In the genomic region with DNA sequence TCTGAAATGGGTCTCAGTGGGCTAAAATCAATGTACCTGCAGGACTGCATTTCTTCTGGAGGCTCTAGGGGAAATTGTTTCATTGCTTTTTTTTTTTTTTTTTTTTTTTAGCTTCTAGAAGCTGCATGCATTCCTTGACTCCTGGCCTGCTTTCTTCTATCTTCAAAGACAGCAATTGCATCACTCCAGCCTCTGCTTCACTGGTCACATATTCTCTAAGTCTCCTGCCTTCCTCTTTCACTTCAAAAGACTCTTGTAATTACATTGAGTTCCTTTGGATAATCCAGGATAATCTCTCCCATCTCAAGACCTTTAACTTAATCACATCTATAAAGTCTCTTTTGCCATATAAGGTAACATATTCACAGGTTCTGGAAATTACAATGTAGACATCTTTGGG, we compare ENCODE assay signal across 1 cellular context.
TF ChIP-seq lines count a peak whose summit lies in the region.

No MANE protein-coding gene starts in this region.

TF ChIP-seq in GM23338, 12 proteins besides CTCF, POLR2A, EP300 and RAD21 (continued from another document):
- TF ChIP-seq ZNF462 (CRISPR knock-in tag; IDR thresholded peaks at IDR 0.05): no peak
- no peak for TF ChIP-seq STAT1 (IDR thresholded peaks at IDR 0.05; ENCODE audit: unreplicated experiment)
- TF ChIP-seq, protein P1, sequence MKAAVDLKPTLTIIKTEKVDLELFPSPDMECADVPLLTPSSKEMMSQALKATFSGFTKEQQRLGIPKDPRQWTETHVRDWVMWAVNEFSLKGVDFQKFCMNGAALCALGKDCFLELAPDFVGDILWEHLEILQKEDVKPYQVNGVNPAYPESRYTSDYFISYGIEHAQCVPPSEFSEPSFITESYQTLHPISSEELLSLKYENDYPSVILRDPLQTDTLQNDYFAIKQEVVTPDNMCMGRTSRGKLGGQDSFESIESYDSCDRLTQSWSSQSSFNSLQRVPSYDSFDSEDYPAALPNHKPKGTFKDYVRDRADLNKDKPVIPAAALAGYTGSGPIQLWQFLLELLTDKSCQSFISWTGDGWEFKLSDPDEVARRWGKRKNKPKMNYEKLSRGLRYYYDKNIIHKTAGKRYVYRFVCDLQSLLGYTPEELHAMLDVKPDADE (IDR thresholded peaks at IDR 0.05): no peak
- TF ChIP-seq, protein P2, sequence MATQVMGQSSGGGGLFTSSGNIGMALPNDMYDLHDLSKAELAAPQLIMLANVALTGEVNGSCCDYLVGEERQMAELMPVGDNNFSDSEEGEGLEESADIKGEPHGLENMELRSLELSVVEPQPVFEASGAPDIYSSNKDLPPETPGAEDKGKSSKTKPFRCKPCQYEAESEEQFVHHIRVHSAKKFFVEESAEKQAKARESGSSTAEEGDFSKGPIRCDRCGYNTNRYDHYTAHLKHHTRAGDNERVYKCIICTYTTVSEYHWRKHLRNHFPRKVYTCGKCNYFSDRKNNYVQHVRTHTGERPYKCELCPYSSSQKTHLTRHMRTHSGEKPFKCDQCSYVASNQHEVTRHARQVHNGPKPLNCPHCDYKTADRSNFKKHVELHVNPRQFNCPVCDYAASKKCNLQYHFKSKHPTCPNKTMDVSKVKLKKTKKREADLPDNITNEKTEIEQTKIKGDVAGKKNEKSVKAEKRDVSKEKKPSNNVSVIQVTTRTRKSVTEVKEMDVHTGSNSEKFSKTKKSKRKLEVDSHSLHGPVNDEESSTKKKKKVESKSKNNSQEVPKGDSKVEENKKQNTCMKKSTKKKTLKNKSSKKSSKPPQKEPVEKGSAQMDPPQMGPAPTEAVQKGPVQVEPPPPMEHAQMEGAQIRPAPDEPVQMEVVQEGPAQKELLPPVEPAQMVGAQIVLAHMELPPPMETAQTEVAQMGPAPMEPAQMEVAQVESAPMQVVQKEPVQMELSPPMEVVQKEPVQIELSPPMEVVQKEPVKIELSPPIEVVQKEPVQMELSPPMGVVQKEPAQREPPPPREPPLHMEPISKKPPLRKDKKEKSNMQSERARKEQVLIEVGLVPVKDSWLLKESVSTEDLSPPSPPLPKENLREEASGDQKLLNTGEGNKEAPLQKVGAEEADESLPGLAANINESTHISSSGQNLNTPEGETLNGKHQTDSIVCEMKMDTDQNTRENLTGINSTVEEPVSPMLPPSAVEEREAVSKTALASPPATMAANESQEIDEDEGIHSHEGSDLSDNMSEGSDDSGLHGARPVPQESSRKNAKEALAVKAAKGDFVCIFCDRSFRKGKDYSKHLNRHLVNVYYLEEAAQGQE (IDR thresholded peaks at IDR 0.05; ENCODE audit: unreplicated experiment): no peak
- TF ChIP-seq JUNB (IDR thresholded peaks at IDR 0.05; ENCODE audit: unreplicated experiment): no peak
- TF ChIP-seq CREB1 (CRISPR knock-in tag; IDR thresholded peaks at IDR 0.05; ENCODE audit: low read depth): no peak
